ENCODE assay signal across 17 cellular contexts in the genomic region with DNA sequence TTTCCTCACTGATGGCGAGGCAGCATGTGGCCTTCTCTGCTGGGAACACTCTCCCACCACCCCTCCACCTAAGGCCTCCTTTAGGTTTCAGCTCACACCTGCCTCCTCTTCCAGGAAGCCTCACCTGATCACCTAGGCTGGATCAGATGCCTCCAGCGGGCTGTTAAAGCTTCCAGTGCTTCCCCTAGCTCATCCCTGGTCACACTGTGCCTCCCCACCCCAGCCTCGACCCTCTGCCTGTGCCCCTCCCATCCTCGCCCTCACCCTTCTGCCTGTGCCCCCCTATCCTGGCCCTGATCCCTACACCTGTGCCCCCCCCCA. TPM values are rescaled to one million over a fixed set of nuclear protein-coding genes. Genes with fewer than 3 reads are reported as not detected.
A peak's percentile ranks its signal among the peaks of the same experiment; 100 is the strongest.
DNase-seq lines count a peak whose midpoint lies in the region; ATAC-seq and TF ChIP-seq lines count a peak whose summit lies in the region.
"Had no signal": no experiment of that assay in that cellular context is flagged by ENCODE, and none has a peak within 500 bp of the region (broad histone marks: within the 10 kb centered on the region; RNA-seq: fewer than 3 reads in every experiment).

No MANE protein-coding gene starts in this region.

- no peak overlapping the region for H2AFZ ChIP-seq in IMR-90 (replicated peaks; ENCODE audit: low read length, poor library complexity)

- no peaks in the 10 kb centered on the region for H3K9me3 Mint-ChIP-seq in activated T-cell treated with anti-CD3 and anti-CD28 coated beads, Interleukin-2, amount 50 U/mL, for 24 hours
- H3K9me3 Mint-ChIP-seq in activated T-cell treated with anti-CD3 and anti-CD28 coated beads, Interleukin-2, amount 50 U/mL, for 72 hours: no peaks in the 10 kb centered on the region
- H3K9me3 Mint-ChIP-seq in activated B cell treated with CpG ODN at 0.5 μM for 24 hours: no peaks in the 10 kb centered on the region
- no peaks in the 10 kb centered on the region for H3K9me3 Mint-ChIP-seq in stimulated activated effector memory CD8-positive, alpha-beta T cell treated with anti-CD3 and anti-CD28 coated beads, Interleukin-12 subunit alpha, Interleukin-12 subunit beta, amount 100 ng/mL, for 72 hours
- H3K9me3 Mint-ChIP-seq: CD8-positive, alpha-beta memory T cell had no signal

- no peak overlapping the region for H4K8ac ChIP-seq in IMR-90 (ENCODE audit: low read depth in 2 of 2, low read length in 2 of 2)

- no peak for TF ChIP-seq POLR2A in IMR-90 (IDR thresholded peaks at IDR 0.05; ENCODE audit: low read depth, low read length)

- no peak overlapping the region for H4K91ac ChIP-seq in IMR-90 (ENCODE audit: insufficient read depth, low read depth, low read length)

- H3K9me1 ChIP-seq in IMR-90 (ENCODE audit: insufficient read depth, low read length): no peaks in the 10 kb centered on the region

- dilution Hi-C loops in IMR-90 (cut with HindIII; ENCODE audit: low sequenced_read_pairs, unreplicated experiment): no loop called here

- H3K27me3 ChIP-seq in IMR-90 (ENCODE audit: control insufficient read depth, insufficient read depth, low read length): peaks cover 2% of the 10 kb centered on the region; the same call in 1 of the 2 replicates
- H3K27me3 ChIP-seq: BE2C, Peyer's patch had no signal

- H3K9me3 ChIP-seq in IMR-90 (ENCODE audit: control insufficient read depth, insufficient read depth, low read length): no peaks in the 10 kb centered on the region
- H3K9me3 ChIP-seq: BE2C, Peyer's patch, SK-N-SH had no signal

- peak overlapping the region; percentile 23 for H3K27ac Mint-ChIP-seq in activated T-cell treated with anti-CD3 and anti-CD28 coated beads, Interleukin-2, amount 50 U/mL, for 24 hours
- H3K27ac Mint-ChIP-seq in activated T-cell treated with anti-CD3 and anti-CD28 coated beads, Interleukin-2, amount 50 U/mL, for 72 hours: no peak overlapping the region
- peak overlapping the region; percentile 37 for H3K27ac Mint-ChIP-seq in activated B cell treated with CpG ODN at 0.5 μM for 24 hours
- H3K27ac Mint-ChIP-seq in stimulated activated effector memory CD8-positive, alpha-beta T cell treated with anti-CD3 and anti-CD28 coated beads, Interleukin-12 subunit alpha, Interleukin-12 subunit beta, amount 100 ng/mL, for 72 hours: peak overlapping the region; percentile 54

- no peak for DNase-seq in activated T-cell treated with anti-CD3 and anti-CD28 coated beads, Interleukin-2, amount 50 U/mL, for 24 hours
- no peak for DNase-seq in activated T-cell treated with anti-CD3 and anti-CD28 coated beads, Interleukin-2, amount 50 U/mL, for 72 hours
- DNase-seq in IMR-90: no peak
- no peak for DNase-seq in activated B cell treated with CpG ODN at 0.5 μM for 24 hours
- DNase-seq in stimulated activated effector memory CD8-positive, alpha-beta T cell treated with anti-CD3 and anti-CD28 coated beads, Interleukin-12 subunit alpha, Interleukin-12 subunit beta, amount 100 ng/mL, for 72 hours (ENCODE audit: low spot score in 2 of 2): no peak
- no peak for DNase-seq in stimulated activated CD4-positive, alpha-beta T cell treated with anti-CD3 and anti-CD28 coated beads, Interleukin-2, amount 100 ng/mL, for 48 hours
- DNase-seq in activated CD4-positive, CD25-positive, alpha-beta regulatory T cell treated with anti-CD3 and anti-CD28 coated beads, Interleukin-2, amount 50 U/mL, for 72 hours: no peak
- DNase-seq: BE2C; CD8-positive, alpha-beta memory T cell; NCI-H1092; NCI-H345; NCI-H69; Right ventricle myocardium superior had no signal

- no peak overlapping the region for H3K18ac ChIP-seq in IMR-90 (ENCODE audit: low read depth, low read length)

- no peak overlapping the region for H2BK5ac ChIP-seq in IMR-90 (ENCODE audit: low read depth, low read length, poor library complexity, severe bottlenecking)

- H2BK20ac ChIP-seq in IMR-90 (ENCODE audit: low read depth, low read length): no peak overlapping the region

- no peak overlapping the region for H3K23ac ChIP-seq in IMR-90 (ENCODE audit: low read depth, low read length)

- H3K36me3 ChIP-seq in IMR-90 (ENCODE audit: control insufficient read depth, insufficient read depth, low read length): no peaks in the 10 kb centered on the region
- H3K36me3 ChIP-seq: BE2C, Peyer's patch had no signal

- no TSS peak for BruUV-seq in IMR-90 (replicated peaks; lab: Mats Ljungman, UMichigan)

- no peak for ATAC-seq in activated T-cell treated with anti-CD3 and anti-CD28 coated beads, Interleukin-2, amount 50 U/mL, for 72 hours (replicated peaks in 1 of 2)
- ATAC-seq in IMR-90 (ENCODE audit: low read depth): no peak
- ATAC-seq in activated B cell treated with CpG ODN at 0.5 μM for 24 hours (ENCODE audit: low read depth): no peak
- no peak for ATAC-seq in stimulated activated effector memory CD8-positive, alpha-beta T cell treated with anti-CD3 and anti-CD28 coated beads, Interleukin-12 subunit alpha, Interleukin-12 subunit beta, amount 100 ng/mL, for 72 hours
- ATAC-seq in HG02763 (IDR thresholded peaks at IDR 0.05; ENCODE audit: unreplicated experiment): no peak
- ATAC-seq: HCT116 had no signal

- H2BK15ac ChIP-seq in IMR-90 (ENCODE audit: low read depth, low read length): no peak overlapping the region

- intact Hi-C loops in IMR-90 (cut with micrococcal nuclease): no loop called here
- intact Hi-C loops in activated B cell treated with CpG ODN at 0.5 μM for 24 hours (cut with micrococcal nuclease): loop anchor here (1.0 kb wide), 1 partner anchor 27 kb away; no protein-coding TSS in a partner anchor

- H3K4ac ChIP-seq in IMR-90 (ENCODE audit: low read depth, low read length): no peak overlapping the region

- H3K4me1 Mint-ChIP-seq in activated T-cell treated with anti-CD3 and anti-CD28 coated beads, Interleukin-2, amount 50 U/mL, for 24 hours (ENCODE audit: low read depth): peaks cover 13% of the 10 kb centered on the region
- H3K4me1 Mint-ChIP-seq in activated T-cell treated with anti-CD3 and anti-CD28 coated beads, Interleukin-2, amount 50 U/mL, for 72 hours (ENCODE audit: low read depth): no peaks in the 10 kb centered on the region
- peaks cover 12% of the 10 kb centered on the region for H3K4me1 Mint-ChIP-seq in activated B cell treated with CpG ODN at 0.5 μM for 24 hours
- peaks cover 22% of the 10 kb centered on the region for H3K4me1 Mint-ChIP-seq in stimulated activated effector memory CD8-positive, alpha-beta T cell treated with anti-CD3 and anti-CD28 coated beads, Interleukin-12 subunit alpha, Interleukin-12 subunit beta, amount 100 ng/mL, for 72 hours

- no peak overlapping the region for H3K4me2 ChIP-seq in IMR-90 (ENCODE audit: low read depth, low read length)
- H3K4me2 ChIP-seq: SK-N-SH had no signal

- H2AK5ac ChIP-seq in IMR-90 (ENCODE audit: low read depth, low read length): no peak overlapping the region

- 46% methylated on average over 3 of the region's 4 CpGs; no CpG with 5 or more reads in 1 of the 2 experiments for WGBS in IMR-90 (ENCODE audit: extremely low coverage in 2 of 2, insufficient read length in 1 of 2), 2 experiments

- no peaks in the 10 kb centered on the region for H3K27me3 Mint-ChIP-seq in activated T-cell treated with anti-CD3 and anti-CD28 coated beads, Interleukin-2, amount 50 U/mL, for 24 hours
- H3K27me3 Mint-ChIP-seq in activated T-cell treated with anti-CD3 and anti-CD28 coated beads, Interleukin-2, amount 50 U/mL, for 72 hours (ENCODE audit: low read depth): no peaks in the 10 kb centered on the region
- H3K27me3 Mint-ChIP-seq in activated B cell treated with CpG ODN at 0.5 μM for 24 hours: no peaks in the 10 kb centered on the region
- H3K27me3 Mint-ChIP-seq: CD8-positive, alpha-beta memory T cell had no signal

- H2AK9ac ChIP-seq in IMR-90 (replicated peaks; ENCODE audit: low read depth, low read length, poor library complexity): peak overlapping the region; percentile 85

- H4K5ac ChIP-seq in IMR-90 (ENCODE audit: low read depth, low read length): no peak overlapping the region

- in situ Hi-C loops in IMR-90 (cut with MboI; ENCODE audit: low sequenced_read_pairs): no loop called here

- no peak overlapping the region for H3K27ac ChIP-seq in IMR-90 (ENCODE audit: insufficient read depth, low read length)

- CTCF ChIA-PET in IMR-90 (lab: Yijun Ruan, JAX) (no interaction called here), activated B cell treated with CpG ODN at 0.5 μM for 24 hours (lab: Charles Lee) (no interaction called here)

- H3K9ac ChIP-seq in IMR-90 (ENCODE audit: low read depth, low read length): no peak overlapping the region
- H3K9ac ChIP-seq: SK-N-SH had no signal

- no peak overlapping the region for H3K14ac ChIP-seq in IMR-90 (replicated peaks; ENCODE audit: low read depth, low read length)

- TF ChIP-seq CTCF in IMR-90 (conservative IDR thresholded peaks at IDR 0.05; ENCODE audit: low read depth, low read length): no peak
- TF ChIP-seq CTCF in activated B cell treated with CpG ODN at 0.5 μM for 24 hours (IDR thresholded peaks at IDR 0.05): no peak

- H4K20me1 ChIP-seq in IMR-90 (ENCODE audit: insufficient read depth, low read length): no peaks in the 10 kb centered on the region

- no peak overlapping the region for H3K4me3 Mint-ChIP-seq in activated T-cell treated with anti-CD3 and anti-CD28 coated beads, Interleukin-2, amount 50 U/mL, for 24 hours
- no peak overlapping the region for H3K4me3 Mint-ChIP-seq in activated T-cell treated with anti-CD3 and anti-CD28 coated beads, Interleukin-2, amount 50 U/mL, for 72 hours
- H3K4me3 Mint-ChIP-seq in activated B cell treated with CpG ODN at 0.5 μM for 24 hours: peak overlapping the region; percentile 5
- no peak overlapping the region for H3K4me3 Mint-ChIP-seq in stimulated activated effector memory CD8-positive, alpha-beta T cell treated with anti-CD3 and anti-CD28 coated beads, Interleukin-12 subunit alpha, Interleukin-12 subunit beta, amount 100 ng/mL, for 72 hours

- no peaks in the 10 kb centered on the region for H3K79me1 ChIP-seq in IMR-90 (ENCODE audit: low read depth in 1 of 2, low read length in 2 of 2)

- H3K4me1 ChIP-seq in IMR-90 (ENCODE audit: control insufficient read depth, insufficient read depth, low read length): no peaks in the 10 kb centered on the region
- H3K4me1 ChIP-seq: BE2C, Peyer's patch had no signal

- POLR2A ChIA-PET in IMR-90 (lab: Charles Lee; ENCODE audit: unreplicated experiment) (no interaction called here), activated B cell treated with CpG ODN at 0.5 μM for 24 hours (lab: Charles Lee) (interaction anchor here (1.1 kb wide), 1 partner anchor 23 kb away, joined by 5 read pairs; no protein-coding TSS in a partner anchor)

- peaks cover 19% of the 10 kb centered on the region for H3K36me3 Mint-ChIP-seq in activated T-cell treated with anti-CD3 and anti-CD28 coated beads, Interleukin-2, amount 50 U/mL, for 24 hours (ENCODE audit: low read depth)
- peaks cover 6 to 7% of the 10 kb centered on the region in 2 donors for H3K36me3 Mint-ChIP-seq in activated T-cell treated with anti-CD3 and anti-CD28 coated beads, Interleukin-2, amount 50 U/mL, for 72 hours (ENCODE audit: insufficient read depth in 2 of 2)
- H3K36me3 Mint-ChIP-seq in activated B cell treated with CpG ODN at 0.5 μM for 24 hours (ENCODE audit: low read depth): peaks cover 24% of the 10 kb centered on the region
- peaks cover 38% of the 10 kb centered on the region for H3K36me3 Mint-ChIP-seq in stimulated activated effector memory CD8-positive, alpha-beta T cell treated with anti-CD3 and anti-CD28 coated beads, Interleukin-12 subunit alpha, Interleukin-12 subunit beta, amount 100 ng/mL, for 72 hours

- no peak for TF ChIP-seq RAD21 in IMR-90 (IDR thresholded peaks at IDR 0.05; ENCODE audit: low read length)

- H2BK120ac ChIP-seq in IMR-90 (ENCODE audit: low read depth, low read length): no peak overlapping the region

- no peak overlapping the region for H3K4me3 ChIP-seq in IMR-90 (ENCODE audit: insufficient read depth, low read depth, low read length)
- H3K4me3 ChIP-seq: Peyer's patch had no signal

- no peak overlapping the region for H3K56ac ChIP-seq in IMR-90 (ENCODE audit: extremely low read depth, insufficient read depth, low read length)

RNA-seq across cellular contexts. Expression of a gene that starts 33.8 kb away (rescaled TPM):
- 100 to 1,000 TPM; 261 to 262 TPM for total RNA-seq in activated T-cell treated with anti-CD3 and anti-CD28 coated beads, Interleukin-2, amount 50 U/mL, for 72 hours
- total RNA-seq in IMR-90 (2012; rRNA removed): not detected in 2 replicates
- 0.16 and 0.22 TPM in 2 replicates for polyA plus RNA-seq in IMR-90 (2012; rRNA removed)
- 0.04 and 0.38 TPM in 2 replicates for polyA plus RNA-seq in IMR-90 (2012; cell fraction: cytosol; rRNA removed)
- polyA plus RNA-seq in IMR-90 (2012; cell fraction: nucleus; rRNA removed; ENCODE audit: low replicate concordance): 1.5 and 1.7 TPM in 2 replicates
- 379 and 388 TPM in 2 replicates for total RNA-seq in activated B cell treated with CpG ODN at 0.5 μM for 24 hours

RNA-seq across cellular contexts. Expression of a gene that starts 35.0 kb away (rescaled TPM):
- total RNA-seq in activated T-cell treated with anti-CD3 and anti-CD28 coated beads, Interleukin-2, amount 50 U/mL, for 72 hours: 100 to 1,000 TPM; 219 to 237 TPM
- total RNA-seq in IMR-90 (2012; rRNA removed): 965 and 1,137 TPM in 2 replicates
- 524 and 575 TPM in 2 replicates for polyA plus RNA-seq in IMR-90 (2012; rRNA removed)
- polyA plus RNA-seq in IMR-90 (2012; cell fraction: cytosol; rRNA removed): 561 and 960 TPM in 2 replicates
- 263 and 486 TPM in 2 replicates for polyA plus RNA-seq in IMR-90 (2012; cell fraction: nucleus; rRNA removed; ENCODE audit: low replicate concordance)
- total RNA-seq in activated B cell treated with CpG ODN at 0.5 μM for 24 hours: 344 and 385 TPM in 2 replicates

Comparison
In these comparisons a context has a peak if more than half of its experiments do, and no peak if none do; other contexts are left out.
1. RNA of a gene that starts 33.8 kb away (total RNA-seq): 379 to 388 TPM in activated B cell treated with CpG ODN at 0.5 μM for 24 hours and 261 to 262 TPM in activated T-cell treated with anti-CD3 and anti-CD28 coated beads, Interleukin-2, amount 50 U/mL, for 72 hours; not detected in IMR-90; every median in the first group is over 100 times any median in the second.